ENCODE assay signal across 8 cellular contexts in the genomic region with DNA sequence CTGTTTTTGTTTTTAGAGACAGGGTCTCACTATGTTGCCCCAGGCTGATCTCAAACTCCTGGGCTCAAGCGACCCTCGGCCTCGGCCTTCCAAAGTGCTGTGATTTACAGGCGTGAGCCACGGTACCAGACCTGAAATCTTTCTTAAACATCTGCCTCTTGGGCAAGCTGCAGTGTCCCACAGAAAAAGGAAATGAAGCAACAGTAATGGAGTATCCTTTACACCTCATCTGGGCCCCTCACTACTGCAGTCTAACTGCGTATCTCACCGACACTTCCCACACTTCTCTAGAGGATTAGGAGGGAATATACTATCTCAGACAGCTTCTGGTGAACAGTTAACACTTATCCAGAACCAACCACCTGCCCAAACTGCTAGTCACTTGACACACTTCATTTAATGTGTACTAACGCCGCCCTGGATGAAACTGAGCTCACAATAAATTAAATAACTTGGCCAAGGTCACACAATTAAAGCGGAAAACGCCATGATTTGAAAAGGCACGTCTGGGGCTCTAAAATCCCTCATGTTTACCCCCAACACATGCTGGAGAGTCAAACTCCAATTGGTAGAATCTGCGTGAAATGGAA. TPM values are rescaled to one million over a fixed set of nuclear protein-coding genes. Genes with fewer than 3 reads are reported as not detected.
A peak's percentile ranks its signal among the peaks of the same experiment; 100 is the strongest.
DNase-seq lines count a peak whose midpoint lies in the region; ATAC-seq and TF ChIP-seq lines count a peak whose summit lies in the region.

No MANE protein-coding gene starts in this region.

- no peaks in the 10 kb centered on the region for H3K9me3 Mint-ChIP-seq in CD8-positive, alpha-beta T cell
- H3K9me3 Mint-ChIP-seq in activated T-helper 17 cell treated with anti-CD3 and anti-CD28 coated beads, Interleukin-2, amount 50 U/mL, for 72 hours: no peaks in the 10 kb centered on the region

- H3K27ac Mint-ChIP-seq in CD8-positive, alpha-beta T cell: peak overlapping the region; percentile 99
- H3K27ac Mint-ChIP-seq in activated T-helper 17 cell treated with anti-CD3 and anti-CD28 coated beads, Interleukin-2, amount 50 U/mL, for 72 hours: peak overlapping the region; percentile 88

- DNase-seq in CD8-positive, alpha-beta T cell: peak in 1 of 7 experiments; percentile 25
- DNase-seq in NCI-H748 treated with DMSO at 0.1 percent for 48 hours (lab: John Stamatoyannopoulos, UW): no peak

- H3K36me3 ChIP-seq in CD8-positive, alpha-beta T cell (ENCODE audit: insufficient read depth, low read length): no peaks in the 10 kb centered on the region
- H3K36me3 ChIP-seq in KOPT-K1 (ENCODE audit: insufficient read depth, low read length) (peaks cover 8% of the 10 kb centered on the region; the same call in 1 of the 2 replicates), stomach smooth muscle (ENCODE audit: control insufficient read depth in 2 of 2, insufficient read depth in 2 of 2, low read length in 2 of 2) (no peaks in the 10 kb centered on the region)

- no peaks in the 10 kb centered on the region for H3K9me3 ChIP-seq in CD8-positive, alpha-beta T cell (ENCODE audit: low read length)
- H3K9me3 ChIP-seq in KOPT-K1 (ENCODE audit: insufficient read depth, low read length, poor library complexity, severe bottlenecking) (no peaks in the 10 kb centered on the region), iPS-18c (ENCODE audit: control insufficient read depth, insufficient read depth, low read length) (no peaks in the 10 kb centered on the region), stomach smooth muscle (ENCODE audit: control insufficient read depth in 2 of 2, low read length in 2 of 2) (no peaks in the 10 kb centered on the region)

- CTCF ChIA-PET in CD8-positive, alpha-beta T cell (lab: Charles Lee): interaction anchor here (1.1 to 1.3 kb wide), 3 partner anchors 17 to 163 kb away, joined by 3 read pairs; no protein-coding TSS in a partner anchor

- H3K27me3 Mint-ChIP-seq in CD8-positive, alpha-beta T cell (ENCODE audit: low read depth): no peaks in the 10 kb centered on the region
- H3K27me3 Mint-ChIP-seq in activated T-helper 17 cell treated with anti-CD3 and anti-CD28 coated beads, Interleukin-2, amount 50 U/mL, for 72 hours: no peaks in the 10 kb centered on the region

- peaks cover 24% of the 10 kb centered on the region for H3K36me3 Mint-ChIP-seq in CD8-positive, alpha-beta T cell
- H3K36me3 Mint-ChIP-seq in activated T-helper 17 cell treated with anti-CD3 and anti-CD28 coated beads, Interleukin-2, amount 50 U/mL, for 72 hours (ENCODE audit: low read depth): peaks cover 20% of the 10 kb centered on the region

- no peaks in the 10 kb centered on the region for H3K27me3 ChIP-seq in CD8-positive, alpha-beta T cell (ENCODE audit: insufficient read depth, low read length)
- no peaks in the 10 kb centered on the region for H3K27me3 ChIP-seq in stomach smooth muscle (ENCODE audit: control insufficient read depth in 1 of 2, insufficient read depth in 2 of 2, low read length in 2 of 2)

- peaks cover 59% of the 10 kb centered on the region for H3K4me1 Mint-ChIP-seq in CD8-positive, alpha-beta T cell (ENCODE audit: low read depth)
- peaks cover 37% of the 10 kb centered on the region for H3K4me1 Mint-ChIP-seq in activated T-helper 17 cell treated with anti-CD3 and anti-CD28 coated beads, Interleukin-2, amount 50 U/mL, for 72 hours

- peak overlapping the region; percentile 96 for H3K4me3 ChIP-seq in CD8-positive, alpha-beta T cell (ENCODE audit: low read depth, low read length)
- H3K4me3 ChIP-seq in iPS-18c (ENCODE audit: insufficient read depth, low read depth, low read length) (peak overlapping the region; percentile 97), stomach smooth muscle (ENCODE audit: low read length in 2 of 2) (peak overlapping the region; percentile 88 to 99)

- no peak for ATAC-seq in CD8-positive, alpha-beta T cell
- no peak for ATAC-seq in activated T-helper 17 cell treated with anti-CD3 and anti-CD28 coated beads, Interleukin-2, amount 50 U/mL, for 72 hours (replicated peaks)
- ATAC-seq in HG02981 (IDR thresholded peaks at IDR 0.05; ENCODE audit: unreplicated experiment) (no peak), GM19324 (IDR thresholded peaks at IDR 0.05; ENCODE audit: low FRiP score, unreplicated experiment) (no peak)

- POLR2A ChIA-PET in CD8-positive, alpha-beta T cell (lab: Charles Lee): interaction anchor here (1.0 to 3.8 kb wide), 3 partner anchors 17 to 451 kb away, joined by 3 to 17 read pairs (median 4); no protein-coding TSS in a partner anchor

- H3K9ac ChIP-seq in stomach smooth muscle (ENCODE audit: low read length in 2 of 2): peak overlapping the region; percentile 98

- intact Hi-C loops in CD8-positive, alpha-beta T cell (cut with DNase I, micrococcal nuclease): loop anchor here (2.0 to 5.0 kb wide), 8 partner anchors 63 to 519 kb away; partner anchors contain the start of gene KCNG3 (in 1 of the 2)

- peak overlapping the region; percentile 96 for H3K27ac ChIP-seq in CD8-positive, alpha-beta T cell (ENCODE audit: low read depth, low read length)
- H3K27ac ChIP-seq in KOPT-K1 (ENCODE audit: low read depth, low read length, poor library complexity, severe bottlenecking) (peak overlapping the region; percentile 87), stomach smooth muscle (ENCODE audit: low read length) (no peak overlapping the region)

- H3K4me3 Mint-ChIP-seq in CD8-positive, alpha-beta T cell: peak overlapping the region; percentile 86
- H3K4me3 Mint-ChIP-seq in activated T-helper 17 cell treated with anti-CD3 and anti-CD28 coated beads, Interleukin-2, amount 50 U/mL, for 72 hours: peak overlapping the region; percentile 91

- TF ChIP-seq CTCF in CD8-positive, alpha-beta T cell (IDR thresholded peaks at IDR 0.05): no peak

- peaks cover 36% of the 10 kb centered on the region for H3K4me1 ChIP-seq in CD8-positive, alpha-beta T cell (ENCODE audit: insufficient read depth, low read length)
- H3K4me1 ChIP-seq in stomach smooth muscle (ENCODE audit: control insufficient read depth, insufficient read depth, low read length): peaks cover 18% of the 10 kb centered on the region

RNA-seq across cellular contexts. Expression of gene COX7A2L, which starts 1.0 kb away (rescaled TPM):
- 10 to 100 TPM; 56.9 to 60.8 TPM for total RNA-seq in CD8-positive, alpha-beta T cell
- total RNA-seq in activated T-helper 17 cell treated with anti-CD3 and anti-CD28 coated beads, Interleukin-2, amount 50 U/mL, for 72 hours: 10 to 100 TPM; 60.7 to 94.8 TPM
